Comparison of ENCODE assay signal across 8 cellular contexts in genomic region chr17:58631523-58632323, GRCh38.
A peak's percentile ranks its signal among the peaks of the same experiment; 100 is the strongest.
DNase-seq lines count a peak whose midpoint lies in the region; ATAC-seq and TF ChIP-seq lines count a peak whose summit lies in the region.

No MANE protein-coding gene starts in this region.

- peak; percentile 99 for DNase-seq in AG04450 (ENCODE audit: low read depth, low spot score)
- DNase-seq in NCI-H345 (lab: John Stamatoyannopoulos, UW) = peak; percentile 76
- peak; percentile 75 to 87 (median 80) for DNase-seq in activated CD4-positive, CD25-positive, alpha-beta regulatory T cell (lab: John Stamatoyannopoulos, UW)
- peak; percentile 98 for DNase-seq in cerebellar cortex (ENCODE audit: low spot score)
- DNase-seq in islet precursor cell = peak; percentile 99
- DNase-seq in stimulated activated CD4-positive, alpha-beta T cell treated with anti-CD3 and anti-CD28 coated beads, Interleukin-12 subunit alpha, Interleukin-12 subunit beta, amount 100 ng/mL, for 24 hours (ENCODE audit: low read depth in 2 of 2) = peak; percentile 91 to 95

- POLR2A ChIA-PET in AG04450 (lab: Yijun Ruan, JAX) = interaction anchor here (0.5 to 3.0 kb wide), 50 partner anchors 9 to 1695 kb away, joined by 3 to 86 read pairs (median 5); partner anchors contain the start of genes MTMR4, PRR11, RAD51C and SKA2

- no peaks in the 10 kb centered on the region for H3K9me3 ChIP-seq in AG04450 (ENCODE audit: control insufficient read depth, insufficient read depth, low read length)

- peak; percentile 99 for TF ChIP-seq POLR2A in GM18951 (IDR thresholded peaks at IDR 0.05; ENCODE audit: extremely low read depth, insufficient read depth, insufficient read length)

- in situ Hi-C loops in GM18951 (cut with MboI; ENCODE audit: low sequenced_read_pairs, unreplicated experiment) = no loop called here

- CTCF ChIA-PET in AG04450 (lab: Charles Lee) = interaction anchor here (0.6 to 2.9 kb wide), 14 partner anchors 11 to 698 kb away, joined by 3 to 15 read pairs (median 4); no protein-coding TSS in a partner anchor

- H3K27me3 ChIP-seq in AG04450 (ENCODE audit: control insufficient read depth, insufficient read depth, low read length) = no peaks in the 10 kb centered on the region

- peak; percentile 86 for ATAC-seq in HG03159 (IDR thresholded peaks at IDR 0.05; ENCODE audit: unreplicated experiment)

- H3K4me3 ChIP-seq in AG04450 (ENCODE audit: low read depth, low read length) = peak overlapping the region; percentile 44

- peak overlapping the region; percentile 76 for H3K27ac ChIP-seq in AG04450 (ENCODE audit: low read depth, low read length)

- peak; percentile 45; the same call in 1 of the 2 replicates for TF ChIP-seq CTCF in AG04450 (IDR thresholded peaks at IDR 0.05; ENCODE audit: low read depth, low read length)

Comparison
In these comparisons a context has a peak if more than half of its experiments do, and no peak if none do; other contexts are left out.
1. Peak in every context shown above with its lines: DNase-seq, ATAC-seq, H3K4me3 ChIP-seq and H3K27ac ChIP-seq.